20 cellular contexts compared by ENCODE assay signal in the genomic region with DNA sequence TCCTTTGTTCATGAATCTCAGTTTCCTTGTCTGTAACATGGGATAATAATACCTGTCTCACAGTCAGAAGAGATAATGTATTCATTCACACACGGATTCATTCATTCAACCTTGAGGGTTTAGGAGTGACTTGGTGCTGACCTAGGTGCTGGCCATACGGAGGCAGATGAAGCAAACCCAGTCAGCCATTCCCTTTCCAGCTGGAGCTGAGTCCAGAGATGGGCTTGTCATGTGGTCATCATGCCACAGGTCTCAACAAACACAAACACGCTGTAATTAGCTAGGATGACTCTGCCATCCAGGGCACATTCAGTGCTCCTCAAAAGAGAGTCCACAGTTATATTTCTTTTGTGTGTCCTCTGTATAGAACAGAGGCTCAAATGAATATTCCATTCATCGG. TPM values are rescaled to one million over a fixed set of nuclear protein-coding genes. Genes with fewer than 3 reads are reported as not detected.
"Had no signal": no experiment of that assay in that cellular context is flagged by ENCODE, and none has a peak within 500 bp of the region (broad histone marks: within the 10 kb centered on the region; RNA-seq: fewer than 3 reads in every experiment).

No MANE protein-coding gene starts in this region.

- H3K27ac ChIP-seq: colonic mucosa, foreskin keratinocyte, hepatocyte, lower lobe of right lung, parathyroid adenoma, thyroid gland had no signal

- ATAC-seq: activated CD8-positive, alpha-beta T cell treated with anti-CD3 and anti-CD28 coated beads, Interleukin-2, amount 10 ng/mL, durations not matched to agents 7 days and 5 days; foreskin keratinocyte; left colon; lower lobe of right lung had no signal

- H3K4me1 ChIP-seq: colonic mucosa, parathyroid adenoma had no signal

- H3K27me3 ChIP-seq: colonic mucosa, hepatocyte, thyroid gland had no signal

- DNase-seq: activated CD4-positive, alpha-beta T cell treated with anti-CD3 and anti-CD28 coated beads, Interleukin-2, amount 10 ng/mL, durations not matched to agents 7 days and 5 days; activated CD4-positive, CD25-positive, alpha-beta regulatory T cell; activated CD8-positive, alpha-beta T cell treated with anti-CD3 and anti-CD28 coated beads, Interleukin-2, amount 10 ng/mL, durations not matched to agents 7 days and 5 days; activated naive CD4-positive, alpha-beta T cell treated with Interleukin-2 at 50 U/mL for 16 hours; activated T-cell treated with anti-CD3 and anti-CD28 coated beads, Interleukin-2, amount 50 U/mL, for 24 hours; anterior cingulate cortex; colonic mucosa; endodermal cell; foreskin keratinocyte; left colon; lower lobe of right lung; midbrain; stimulated activated naive CD4-positive, alpha-beta T cell treated with Interleukin-2 at 50 U/mL for 16 hours; thyroid gland had no signal

- H3K9me3 ChIP-seq: colonic mucosa, lower lobe of right lung, thyroid gland had no signal

- H3K4me2 ChIP-seq: hepatocyte had no signal

- H3K4me3 ChIP-seq: colonic mucosa, hepatocyte, lower lobe of right lung, thyroid gland had no signal

- H3K36me3 ChIP-seq: colonic mucosa, lower lobe of right lung, thyroid gland had no signal

- H3K79me2 ChIP-seq: hepatocyte, parathyroid adenoma had no signal

- H3K9ac ChIP-seq: parathyroid adenoma had no signal

- H2AFZ ChIP-seq: hepatocyte, parathyroid adenoma had no signal

RNA-seq across cellular contexts. Expression of a gene that starts 42.8 kb away (rescaled TPM):
- total RNA-seq: activated CD4-positive, alpha-beta T cell treated with anti-CD3 and anti-CD28 coated beads, Interleukin-2, amount 10 ng/mL, durations not matched to agents 7 days and 5 days; activated CD8-positive, alpha-beta T cell treated with anti-CD3 and anti-CD28 coated beads, Interleukin-2, amount 10 ng/mL, durations not matched to agents 7 days and 5 days; activated T-helper 2 cell treated with anti-CD3 and anti-CD28 coated beads, Interferon-gamma antibody, Interleukin-2, Interleukin-4, amounts not matched to agents 10 μg/mL and 5 μg/mL and 100 μg/mL, durations not matched to agents 14 hours and 24 hours and 36 hours; colonic mucosa; endodermal cell; epithelial cell of proximal tubule; foreskin keratinocyte; left colon; ureter had no signal
- polyA plus RNA-seq: fibroblast of lung, foreskin keratinocyte had no signal
